Comparison of ENCODE assay signal across 24 cellular contexts in the genomic region with DNA sequence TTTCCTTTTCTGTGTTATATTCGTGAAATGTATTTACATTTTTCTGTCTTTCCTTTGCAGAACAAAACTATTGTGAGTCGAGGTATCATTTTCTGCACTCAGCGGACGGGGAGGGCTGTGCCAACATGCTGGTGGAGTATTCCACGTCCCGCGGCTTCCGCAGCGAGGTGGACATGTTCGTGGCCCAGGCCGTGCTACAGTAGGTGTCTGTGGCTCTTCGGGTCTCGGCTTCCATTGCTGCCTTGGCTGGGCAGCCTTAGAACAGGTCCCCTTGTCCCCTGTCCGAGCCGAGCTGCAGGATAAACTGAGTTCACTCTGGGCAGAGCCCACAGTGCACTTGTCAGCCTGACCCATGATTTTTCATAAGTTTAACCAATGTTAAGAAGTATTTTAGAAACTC.
"Had no signal": no experiment of that assay in that cellular context is flagged by ENCODE, and none has a peak within 500 bp of the region (broad histone marks: within the 10 kb centered on the region; RNA-seq: fewer than 3 reads in every experiment).

No MANE protein-coding gene starts in this region.

- H3K4me1 Mint-ChIP-seq: activated CD4-positive, alpha-beta memory T cell treated with anti-CD3 and anti-CD28 coated beads, Interleukin-2, amount 10 ng/mL, durations not matched to agents 7 days and 5 days; activated CD4-positive, alpha-beta T cell treated with anti-CD3 and anti-CD28 coated beads for 36 hours; activated CD8-positive, alpha-beta memory T cell treated with anti-CD3 and anti-CD28 coated beads, Interleukin-2, amount 10 ng/mL, durations not matched to agents 7 days and 5 days; activated naive CD4-positive, alpha-beta T cell treated with anti-CD3 and anti-CD28 coated beads, Interleukin-2, amount 50 U/mL, for 24 hours had no signal

- H3K4me3 ChIP-seq: body of pancreas, SJCRH30 had no signal

- H3K9me3 Mint-ChIP-seq: activated CD4-positive, alpha-beta memory T cell treated with anti-CD3 and anti-CD28 coated beads, Interleukin-2, amount 10 ng/mL, durations not matched to agents 7 days and 5 days; activated naive CD4-positive, alpha-beta T cell treated with anti-CD3 and anti-CD28 coated beads, Interleukin-2, amount 50 U/mL, for 24 hours; activated T-helper 2 cell treated with anti-CD3 and anti-CD28 coated beads, Interferon-gamma antibody, Interleukin-2, Interleukin-4, amounts not matched to agents 10 μg/mL and 5 μg/mL and 100 μg/mL, durations not matched to agents 14 hours and 24 hours and 36 hours had no signal

- DNase-seq: activated CD4-positive, alpha-beta memory T cell treated with anti-CD3 and anti-CD28 coated beads, Interleukin-2, amount 10 ng/mL, durations not matched to agents 7 days and 5 days; activated CD4-positive, alpha-beta T cell treated with anti-CD3 and anti-CD28 coated beads for 36 hours; activated CD4-positive, alpha-beta T cell treated with anti-CD3 and anti-CD28 coated beads, Interleukin-2, amount 50 U/mL, for 1 hour; activated CD8-positive, alpha-beta memory T cell treated with anti-CD3 and anti-CD28 coated beads, Interleukin-2, amount 10 ng/mL, durations not matched to agents 7 days and 5 days; activated T-cell treated with anti-CD3 and anti-CD28 coated beads, Interleukin-2, amount 50 U/mL, for 72 hours; body of pancreas; central memory CD4-positive, alpha-beta T cell; IMR-90; KBM-7; NCI-H1092; NCI-H1417 treated with DMSO at 0.1 percent for 48 hours; NCI-H1694; NCI-H2029 treated with DMSO at 0.1 percent for 48 hours; NCI-H345; NCI-H510A; NCI-H526 treated with DMSO at 0.1 percent for 48 hours; NCI-H82; Right ventricle myocardium superior; SJCRH30; SK-N-SH; T-helper 1 cell had no signal

- H3K27ac Mint-ChIP-seq: activated CD4-positive, alpha-beta memory T cell treated with anti-CD3 and anti-CD28 coated beads, Interleukin-2, amount 10 ng/mL, durations not matched to agents 7 days and 5 days; activated CD4-positive, alpha-beta T cell treated with anti-CD3 and anti-CD28 coated beads for 36 hours; activated CD8-positive, alpha-beta memory T cell treated with anti-CD3 and anti-CD28 coated beads, Interleukin-2, amount 10 ng/mL, durations not matched to agents 7 days and 5 days; activated naive CD4-positive, alpha-beta T cell treated with anti-CD3 and anti-CD28 coated beads, Interleukin-2, amount 50 U/mL, for 24 hours; activated T-cell treated with anti-CD3 and anti-CD28 coated beads, Interleukin-2, amount 50 U/mL, for 72 hours; activated T-helper 2 cell treated with anti-CD3 and anti-CD28 coated beads, Interferon-gamma antibody, Interleukin-2, Interleukin-4, amounts not matched to agents 10 μg/mL and 5 μg/mL and 100 μg/mL, durations not matched to agents 14 hours and 24 hours and 36 hours had no signal

- ATAC-seq: activated CD4-positive, alpha-beta T cell treated with anti-CD3 and anti-CD28 coated beads for 36 hours; activated CD8-positive, alpha-beta memory T cell treated with anti-CD3 and anti-CD28 coated beads, Interleukin-2, amount 10 ng/mL, durations not matched to agents 7 days and 5 days; activated T-cell treated with anti-CD3 and anti-CD28 coated beads, Interleukin-2, amount 50 U/mL, for 72 hours; body of pancreas had no signal

- H3K27ac ChIP-seq: body of pancreas, SJCRH30, VCaP had no signal

- H3K4me1 ChIP-seq: SJCRH30 had no signal

- H3K9me3 ChIP-seq: body of pancreas, SJCRH30, SK-N-SH had no signal

- H3K4me3 Mint-ChIP-seq: activated CD4-positive, alpha-beta memory T cell treated with anti-CD3 and anti-CD28 coated beads, Interleukin-2, amount 10 ng/mL, durations not matched to agents 7 days and 5 days; activated CD4-positive, alpha-beta T cell treated with anti-CD3 and anti-CD28 coated beads for 36 hours; activated CD8-positive, alpha-beta memory T cell treated with anti-CD3 and anti-CD28 coated beads, Interleukin-2, amount 10 ng/mL, durations not matched to agents 7 days and 5 days; activated naive CD4-positive, alpha-beta T cell treated with anti-CD3 and anti-CD28 coated beads, Interleukin-2, amount 50 U/mL, for 24 hours; activated T-cell treated with anti-CD3 and anti-CD28 coated beads, Interleukin-2, amount 50 U/mL, for 72 hours had no signal

- H3K9ac ChIP-seq: SK-N-SH had no signal

- H3K27me3 Mint-ChIP-seq: activated CD4-positive, alpha-beta memory T cell treated with anti-CD3 and anti-CD28 coated beads, Interleukin-2, amount 10 ng/mL, durations not matched to agents 7 days and 5 days; activated CD4-positive, alpha-beta T cell treated with anti-CD3 and anti-CD28 coated beads for 36 hours; activated CD8-positive, alpha-beta memory T cell treated with anti-CD3 and anti-CD28 coated beads, Interleukin-2, amount 10 ng/mL, durations not matched to agents 7 days and 5 days; activated naive CD4-positive, alpha-beta T cell treated with anti-CD3 and anti-CD28 coated beads, Interleukin-2, amount 50 U/mL, for 24 hours had no signal

- H3K36me3 ChIP-seq: SJCRH30 had no signal

- H3K27me3 ChIP-seq: body of pancreas, SJCRH30 had no signal
